35 cellular contexts compared by ENCODE assay signal in the genomic region with DNA sequence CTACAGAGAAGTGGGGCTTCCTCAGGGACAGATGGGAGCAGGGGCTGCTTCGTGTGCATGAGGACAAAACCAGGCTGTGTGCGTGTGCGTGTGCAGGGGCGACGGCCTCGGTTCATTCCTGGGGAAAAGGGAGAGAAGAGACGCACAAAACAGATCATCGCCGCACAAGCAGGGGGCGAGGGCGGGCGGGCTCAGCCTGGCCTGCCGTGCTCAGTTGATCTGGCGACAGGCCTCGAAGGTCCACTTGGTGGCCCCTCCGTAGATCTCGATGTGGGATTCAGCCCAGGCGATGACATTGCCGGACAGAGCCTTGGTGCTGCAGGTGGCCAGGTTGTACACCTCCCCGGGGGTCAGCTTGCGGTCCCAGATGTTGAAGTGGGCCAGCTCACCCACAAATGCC. TPM values are rescaled to one million over a fixed set of nuclear protein-coding genes. Genes with fewer than 3 reads are reported as not detected.
"Had no signal": no experiment of that assay in that cellular context is flagged by ENCODE, and none has a peak within 500 bp of the region (broad histone marks: within the 10 kb centered on the region; RNA-seq: fewer than 3 reads in every experiment).

No MANE protein-coding gene starts in this region.

- H3K27ac ChIP-seq: KMS-11 had no signal

- DNase-seq: Karpas-422, Kasumi-1, KG1, MG63, MM.1S, NCI-H1048, NCI-H1092, NCI-H1092 treated with DMSO at 0.1 percent for 48 hours, NCI-H1105, NCI-H1105 treated with DMSO at 0.1 percent for 48 hours, NCI-H1417, NCI-H1417 treated with DMSO at 0.1 percent for 48 hours, NCI-H1436, NCI-H1436 treated with DMSO at 0.1 percent for 48 hours, NCI-H146, NCI-H1694, NCI-H1694 treated with DMSO at 0.1 percent for 48 hours, NCI-H187, NCI-H187 treated with DMSO at 0.1 percent for 48 hours, NCI-H1930, NCI-H2029, NCI-H2029 treated with DMSO at 0.1 percent for 48 hours, NCI-H2081, NCI-H2081 treated with DMSO at 0.1 percent for 48 hours, NCI-H2107, NCI-H2171, NCI-H2171 treated with DMSO at 0.1 percent for 48 hours, NCI-H2227 treated with DMSO at 0.1 percent for 48 hours, NCI-H226, NCI-H345, NCI-H446, NCI-H446 treated with DMSO at 0.1 percent for 48 hours, NCI-H510A had no signal

- H3K4me3 ChIP-seq: MG63 had no signal

RNA-seq across cellular contexts. Expression of a gene that starts 5.8 kb away (rescaled TPM):
- total RNA-seq: MCF 10A had no signal
